25 cellular contexts compared by ENCODE assay signal in genomic region chr3:167863811-167864558, GRCh38.
A peak's percentile ranks its signal among the peaks of the same experiment; 100 is the strongest.
DNase-seq lines count a peak whose midpoint lies in the region; ATAC-seq and TF ChIP-seq lines count a peak whose summit lies in the region.
"Had no signal": no experiment of that assay in that cellular context is flagged by ENCODE, and none has a peak within 500 bp of the region (broad histone marks: within the 10 kb centered on the region; RNA-seq: fewer than 3 reads in every experiment).

No MANE protein-coding gene starts in this region.

- H3K27ac ChIP-seq in gastrocnemius medialis (peak overlapping the region; percentile 48 to 72 (median 67)), hepatocyte (no peak overlapping the region)
- H3K27ac ChIP-seq: BLaER1 had no signal

- peak; percentile 39 for ATAC-seq in HG03159 (IDR thresholded peaks at IDR 0.05; ENCODE audit: unreplicated experiment)
- no peak for ATAC-seq in gastrocnemius medialis
- ATAC-seq: activated T-helper 17 cell treated with anti-CD3 and anti-CD28 coated beads, Interleukin-2, amount 50 U/mL, for 72 hours; sciatic nerve; T-helper 17 cell had no signal

- in situ Hi-C loops in G401 (cut with HindIII; ENCODE audit: low sequenced_read_pairs) = no loop called here
- in situ Hi-C loops in gastrocnemius medialis (cut with MboI; ENCODE audit: low sequenced_read_pairs in 4 of 4) = no loop called here

- H3K4me2 ChIP-seq in hepatocyte = no peak overlapping the region
- H3K4me2 ChIP-seq: BLaER1 had no signal

- peaks cover 6% of the 10 kb centered on the region for H3K27me3 Mint-ChIP-seq in activated T-cell treated with anti-CD3 and anti-CD28 coated beads, Interleukin-2, amount 50 U/mL, for 24 hours

- H3K36me3 ChIP-seq in gastrocnemius medialis = no peaks in the 10 kb centered on the region
- H3K36me3 ChIP-seq in hepatocyte (replicated peaks; ENCODE audit: insufficient read depth, low read depth) = no peaks in the 10 kb centered on the region
- H3K36me3 ChIP-seq: BLaER1 had no signal

- WGBS in hepatocyte (ENCODE audit: low lambda C conversion rate, missing lambda C conversion rate) = 94% methylated on average over 9 of the region's 9 CpGs

- no peak overlapping the region for H3K4me3 ChIP-seq in gastrocnemius medialis
- H3K4me3 ChIP-seq in hepatocyte = no peak overlapping the region
- H3K4me3 ChIP-seq: BLaER1 had no signal

- no peaks in the 10 kb centered on the region for H3K36me3 Mint-ChIP-seq in activated T-cell treated with anti-CD3 and anti-CD28 coated beads, Interleukin-2, amount 50 U/mL, for 24 hours (ENCODE audit: low read depth)

- no peak for TF ChIP-seq CTCF in gastrocnemius medialis (IDR thresholded peaks at IDR 0.05 in 4 of 5, conservative IDR thresholded peaks at IDR 0.05 in 1 of 5)
- TF ChIP-seq CTCF in hepatocyte (IDR thresholded peaks at IDR 0.05; ENCODE audit: poor library complexity) = no peak

- no peak for TF ChIP-seq POLR2A in gastrocnemius medialis (IDR thresholded peaks at IDR 0.05)

- H3K9me2 ChIP-seq in hepatocyte (replicated peaks; ENCODE audit: insufficient read depth) = no peaks in the 10 kb centered on the region

- H3K27me3 ChIP-seq in gastrocnemius medialis (no peaks in the 10 kb centered on the region), hepatocyte (no peaks in the 10 kb centered on the region)
- H3K27me3 ChIP-seq: BLaER1 had no signal

- peak; percentile 19 for DNase-seq in G401 (ENCODE audit: low spot score)
- DNase-seq in cerebellum (ENCODE audit: low spot score) = peak; percentile 7
- no peak for DNase-seq in gastrocnemius medialis
- no peak for DNase-seq in activated T-cell treated with anti-CD3 and anti-CD28 coated beads, Interleukin-2, amount 50 U/mL, for 24 hours
- DNase-seq in activated CD4-positive, alpha-beta T cell treated with anti-CD3 and anti-CD28 coated beads, Interleukin-2, amount 50 U/mL, for 1 hour = no peak
- no peak for DNase-seq in hepatocyte (ENCODE audit: low spot score)
- no peak for DNase-seq in NCI-H2029 treated with DMSO at 0.1 percent for 48 hours (lab: John Stamatoyannopoulos, UW)
- DNase-seq: activated CD4-positive, alpha-beta memory T cell treated with anti-CD3 and anti-CD28 coated beads, Interleukin-2, amount 10 ng/mL, durations not matched to agents 7 days and 5 days; activated naive CD4-positive, alpha-beta T cell treated with anti-CD3 and anti-CD28 coated beads, Interleukin-2, amount 50 U/mL, for 16 hours; amniotic stem cell; EL; glutamatergic neuron; H9; islet precursor cell; NCI-H1048; NCI-H1694; NCI-H446 treated with DMSO at 0.1 percent for 48 hours; stimulated activated CD4-positive, alpha-beta T cell treated with anti-CD3 and anti-CD28 coated beads, Interleukin-4, amount 100 ng/mL, for 1 hour; T-helper 17 cell; trophoblast cell had no signal

- H3K9me3 ChIP-seq in gastrocnemius medialis (no peaks in the 10 kb centered on the region), hepatocyte (ENCODE audit: low read depth) (no peaks in the 10 kb centered on the region)
- H3K9me3 ChIP-seq: BLaER1 had no signal

- H3K4me1 ChIP-seq in gastrocnemius medialis (peaks cover 2 to 11% of the 10 kb centered on the region in 2 donors), hepatocyte (ENCODE audit: insufficient read depth) (no peaks in the 10 kb centered on the region)
- H3K4me1 ChIP-seq: BLaER1 had no signal

- no peaks in the 10 kb centered on the region for H4K20me1 ChIP-seq in hepatocyte (ENCODE audit: insufficient read depth, poor library complexity, severe bottlenecking)
- H4K20me1 ChIP-seq: BLaER1 had no signal

- no peaks in the 10 kb centered on the region for H3K4me1 Mint-ChIP-seq in activated T-cell treated with anti-CD3 and anti-CD28 coated beads, Interleukin-2, amount 50 U/mL, for 24 hours (ENCODE audit: low read depth)
- H3K4me1 Mint-ChIP-seq: activated CD4-positive, alpha-beta memory T cell treated with anti-CD3 and anti-CD28 coated beads, Interleukin-2, amount 10 ng/mL, durations not matched to agents 7 days and 5 days; activated T-helper 17 cell treated with anti-CD3 and anti-CD28 coated beads, Interleukin-2, amount 50 U/mL, for 72 hours; T-helper 17 cell had no signal

- no peak overlapping the region for H2AFZ ChIP-seq in hepatocyte

- H3K79me2 ChIP-seq in hepatocyte = no peaks in the 10 kb centered on the region

- H3K4me3 Mint-ChIP-seq in activated T-cell treated with anti-CD3 and anti-CD28 coated beads, Interleukin-2, amount 50 U/mL, for 24 hours = no peak overlapping the region
- H3K4me3 Mint-ChIP-seq: activated CD4-positive, alpha-beta memory T cell treated with anti-CD3 and anti-CD28 coated beads, Interleukin-2, amount 10 ng/mL, durations not matched to agents 7 days and 5 days; activated T-helper 17 cell treated with anti-CD3 and anti-CD28 coated beads, Interleukin-2, amount 50 U/mL, for 72 hours; H9; mesothelial cell of epicardium; T-helper 17 cell had no signal

- H3K27ac Mint-ChIP-seq in activated T-cell treated with anti-CD3 and anti-CD28 coated beads, Interleukin-2, amount 50 U/mL, for 24 hours = no peak overlapping the region
- H3K27ac Mint-ChIP-seq: activated CD4-positive, alpha-beta memory T cell treated with anti-CD3 and anti-CD28 coated beads, Interleukin-2, amount 10 ng/mL, durations not matched to agents 7 days and 5 days; activated T-helper 17 cell treated with anti-CD3 and anti-CD28 coated beads, Interleukin-2, amount 50 U/mL, for 72 hours; H9; mesothelial cell of epicardium; T-helper 17 cell had no signal

- H3K9me3 Mint-ChIP-seq in activated T-cell treated with anti-CD3 and anti-CD28 coated beads, Interleukin-2, amount 50 U/mL, for 24 hours = no peaks in the 10 kb centered on the region
- H3K9me3 Mint-ChIP-seq: activated CD4-positive, alpha-beta memory T cell treated with anti-CD3 and anti-CD28 coated beads, Interleukin-2, amount 10 ng/mL, durations not matched to agents 7 days and 5 days; activated T-helper 17 cell treated with anti-CD3 and anti-CD28 coated beads, Interleukin-2, amount 50 U/mL, for 72 hours had no signal

- intact Hi-C loops in gastrocnemius medialis (cut with DNase I; ENCODE audit: low total_unique reads) = no loop called here

Comparison
In these comparisons a context has a peak if more than half of its experiments do, and no peak if none do; other contexts are left out.
1. DNase-seq: peak in G401 (single experiment) and cerebellum (single experiment); none in gastrocnemius medialis (0 of 2), activated T-cell treated with anti-CD3 and anti-CD28 coated beads, Interleukin-2, amount 50 U/mL, for 24 hours (single experiment), activated CD4-positive, alpha-beta T cell treated with anti-CD3 and anti-CD28 coated beads, Interleukin-2, amount 50 U/mL, for 1 hour (single experiment), hepatocyte (single experiment) and NCI-H2029 treated with DMSO at 0.1 percent for 48 hours (single experiment).